9 cellular contexts compared by ENCODE assay signal in genomic region chr11:8959546-8960166, GRCh38. TPM values are rescaled to one million over a fixed set of nuclear protein-coding genes. Genes with fewer than 3 reads are reported as not detected.
A peak's percentile ranks its signal among the peaks of the same experiment; 100 is the strongest.
DNase-seq lines count a peak whose midpoint lies in the region; ATAC-seq and TF ChIP-seq lines count a peak whose summit lies in the region.
"Had no signal": no experiment of that assay in that cellular context is flagged by ENCODE, and none has a peak within 500 bp of the region (broad histone marks: within the 10 kb centered on the region; RNA-seq: fewer than 3 reads in every experiment).

No MANE protein-coding gene starts in this region.

- H3K4me3 Mint-ChIP-seq in activated CD4-positive, alpha-beta memory T cell treated with anti-CD3 and anti-CD28 coated beads for 36 hours: no peak overlapping the region

- H3K4me3 ChIP-seq in foreskin fibroblast (ENCODE audit: low read depth in 1 of 2, low read length in 2 of 2) (no peak overlapping the region), prostate gland (no peak overlapping the region)

- peaks cover 36% of the 10 kb centered on the region for H3K4me1 Mint-ChIP-seq in activated CD4-positive, alpha-beta memory T cell treated with anti-CD3 and anti-CD28 coated beads for 36 hours (ENCODE audit: low read depth)

- H3K36me3 ChIP-seq in prostate gland: no peaks in the 10 kb centered on the region

- TF ChIP-seq CTCF in GM10266 (IDR thresholded peaks at IDR 0.05; ENCODE audit: control insufficient read depth, insufficient read depth, low read depth, missing control alignments): peak; percentile 61
- TF ChIP-seq CTCF in foreskin fibroblast (IDR thresholded peaks at IDR 0.05; ENCODE audit: low read depth, low read length): peak; percentile 50
- peak in 3 of 4 experiments; percentile 32 to 74 (median 66) for TF ChIP-seq CTCF in prostate gland (IDR thresholded peaks at IDR 0.05)

- DNase-seq in AML-193 (lab: John Stamatoyannopoulos, UW) (peak; percentile 81 to 83), GM10266 (ENCODE audit: extremely low spot score) (peak; percentile 83), NCI-H2081 treated with DMSO at 0.1 percent for 48 hours (lab: John Stamatoyannopoulos, UW) (peak; percentile 2), foreskin fibroblast (peak; percentile 58 to 82), prostate gland (ENCODE audit: low spot score) (peak; percentile 40), occipital lobe (lab: John Stamatoyannopoulos, UW) (no peak)
- DNase-seq in activated CD4-positive, alpha-beta memory T cell treated with anti-CD3 and anti-CD28 coated beads for 36 hours: peak; percentile 16

- H3K27ac ChIP-seq in prostate gland: peak overlapping the region; percentile 48 to 53

- POLR2A ChIA-PET in activated CD4-positive, alpha-beta memory T cell treated with anti-CD3 and anti-CD28 coated beads for 36 hours (lab: Charles Lee): interaction anchor here (0.7 to 1.3 kb wide), 4 partner anchors 22 to 277 kb away, joined by 3 to 6 read pairs (median 4); partner anchors contain the start of genes RPL27A and TRIM66

- no peaks in the 10 kb centered on the region for H3K9me3 Mint-ChIP-seq in activated CD4-positive, alpha-beta memory T cell treated with anti-CD3 and anti-CD28 coated beads for 36 hours

- no peaks in the 10 kb centered on the region for H3K4me1 ChIP-seq in prostate gland (replicated peaks)

- H3K36me3 Mint-ChIP-seq in activated CD4-positive, alpha-beta memory T cell treated with anti-CD3 and anti-CD28 coated beads for 36 hours: peaks cover 18% of the 10 kb centered on the region

- peak; percentile 43 for ATAC-seq in HG02798 (IDR thresholded peaks at IDR 0.05; ENCODE audit: poor library complexity, unreplicated experiment)

- no peaks in the 10 kb centered on the region for H3K27me3 Mint-ChIP-seq in activated CD4-positive, alpha-beta memory T cell treated with anti-CD3 and anti-CD28 coated beads for 36 hours

- 25% methylated on average over 2 of the region's 2 CpGs for WGBS in prostate gland

- no peak for TF ChIP-seq POLR2A in prostate gland (IDR thresholded peaks at IDR 0.05)

- CTCF ChIA-PET in activated CD4-positive, alpha-beta memory T cell treated with anti-CD3 and anti-CD28 coated beads for 36 hours (lab: Charles Lee): interaction anchor here (0.6 to 4.0 kb wide), 32 partner anchors 10 to 696 kb away, joined by 3 to 62 read pairs (median 4); partner anchors contain the start of genes AKIP1, C11orf16, LMO1 and RPL27A

- H3K27me3 ChIP-seq in prostate gland (replicated peaks; ENCODE audit: insufficient read depth): no peaks in the 10 kb centered on the region

- no peaks in the 10 kb centered on the region for H3K9me3 ChIP-seq in prostate gland

- H3K27ac Mint-ChIP-seq in activated CD4-positive, alpha-beta memory T cell treated with anti-CD3 and anti-CD28 coated beads for 36 hours: no peak overlapping the region

- intact Hi-C loops in activated CD4-positive, alpha-beta memory T cell treated with anti-CD3 and anti-CD28 coated beads for 36 hours (cut with micrococcal nuclease): loop anchor here (1.0 to 5.0 kb wide), 5 partner anchors 45 to 353 kb away; partner anchors contain the start of gene TMEM41B
- intact Hi-C loops in prostate gland (cut with DNase I): loop anchor here (2.0 to 5.0 kb wide), 3 partner anchors 43 to 277 kb away; partner anchors contain the start of genes RPL27A and TRIM66

RNA-seq across cellular contexts. Expression of gene TMEM9B, which starts 4.6 kb away (rescaled TPM):
- 10 to 100 TPM; 17.5 to 19.1 TPM for total RNA-seq in activated CD4-positive, alpha-beta memory T cell treated with anti-CD3 and anti-CD28 coated beads for 36 hours
- total RNA-seq in prostate gland: 10 to 100 TPM; 51.3 to 58.9 TPM
- total RNA-seq in occipital lobe: 62.9 TPM

RNA-seq across cellular contexts. Expression of gene ASCL3, which starts 16.8 kb away (rescaled TPM):
- not detected for total RNA-seq in activated CD4-positive, alpha-beta memory T cell treated with anti-CD3 and anti-CD28 coated beads for 36 hours
- not detected for total RNA-seq in prostate gland
- total RNA-seq in occipital lobe: not detected
- total RNA-seq: T-helper 1 cell treated with Interleukin-12 subunit alpha and Interleukin-12 subunit beta and Interleukin-4 antibody, amounts not matched to agents 30 ng/mL and 1 ng/mL, for 36 hours had no signal

RNA-seq across cellular contexts. Expression of gene C11orf16, which starts 26.9 kb away (rescaled TPM):
- total RNA-seq in activated CD4-positive, alpha-beta memory T cell treated with anti-CD3 and anti-CD28 coated beads for 36 hours: not detected
- total RNA-seq in prostate gland (not detected), occipital lobe (not detected)
- total RNA-seq: T-helper 1 cell treated with Interleukin-12 subunit alpha and Interleukin-12 subunit beta and Interleukin-4 antibody, amounts not matched to agents 30 ng/mL and 1 ng/mL, for 36 hours had no signal

RNA-seq across cellular contexts. Expression of gene NRIP3, which starts 44.1 kb away (rescaled TPM):
- total RNA-seq in activated CD4-positive, alpha-beta memory T cell treated with anti-CD3 and anti-CD28 coated beads for 36 hours: 1 to 10 TPM; 2.7 to 2.9 TPM
- total RNA-seq in prostate gland (1 to 10 TPM in 1 of 2 donors, under 1 TPM in 1; 0.27 to 6.0 TPM), occipital lobe (17.9 TPM)

RNA-seq across cellular contexts. Expression of gene AKIP1, which starts 48.7 kb away (rescaled TPM):
- total RNA-seq in activated CD4-positive, alpha-beta memory T cell treated with anti-CD3 and anti-CD28 coated beads for 36 hours: 10 to 100 TPM; 37.9 to 39.9 TPM
- 10 to 100 TPM; 23.8 to 47.1 TPM for total RNA-seq in prostate gland
- 25.7 TPM for total RNA-seq in occipital lobe
